ENCODE assay signal across 12 cellular contexts in genomic region chr16:85916141-85916890, GRCh38. TPM values are rescaled to one million over a fixed set of nuclear protein-coding genes. Genes with fewer than 3 reads are reported as not detected.
DNase-seq lines count a peak whose midpoint lies in the region; ATAC-seq, FAIRE-seq and TF ChIP-seq lines count a peak whose summit lies in the region.
"Had no signal": no experiment of that assay in that cellular context is flagged by ENCODE, and none has a peak within 500 bp of the region (broad histone marks: within the 10 kb centered on the region; RNA-seq: fewer than 3 reads in every experiment).

No MANE protein-coding gene starts in this region.

- peak; percentile 75 for DNase-seq in A172 (ENCODE audit: low spot score)
- peak; percentile 14 for DNase-seq in astrocyte (ENCODE audit: low read depth)
- DNase-seq in left colon = peak; percentile 85 to 95
- no peak for DNase-seq in stimulated activated CD8-positive, alpha-beta memory T cell treated with anti-CD3 and anti-CD28 coated beads, Interleukin-4, amount 100 ng/mL, for 48 hours
- DNase-seq in NCI-H1105 treated with DMSO at 0.1 percent for 48 hours (lab: John Stamatoyannopoulos, UW) = no peak
- no peak for DNase-seq in coronary artery (ENCODE audit: low spot score)
- DNase-seq: NCI-H2029 treated with DMSO at 0.1 percent for 48 hours had no signal

- H3K36me3 ChIP-seq in astrocyte (ENCODE audit: insufficient read depth, low read length) = no peaks in the 10 kb centered on the region

- H3K36me3 Mint-ChIP-seq in IgD-negative memory B cell (peaks cover 10% of the 10 kb centered on the region), astrocyte (ENCODE audit: low read depth, unreplicated experiment) (peaks cover 2% of the 10 kb centered on the region)

- no peaks in the 10 kb centered on the region for H3K9me3 Mint-ChIP-seq in IgD-negative memory B cell
- peaks cover 6% of the 10 kb centered on the region for H3K9me3 Mint-ChIP-seq in astrocyte (ENCODE audit: unreplicated experiment)

- H3K4me3 ChIP-seq in astrocyte (ENCODE audit: insufficient read depth, low read depth, low read length) (no peak overlapping the region), coronary artery (no peak overlapping the region)
- H3K4me3 ChIP-seq: esophagus muscularis mucosa had no signal

- H3K4me3 Mint-ChIP-seq in IgD-negative memory B cell (peak overlapping the region in 3 of 4 donors; percentile 32 to 85 (median 72)), astrocyte (ENCODE audit: unreplicated experiment) (no peak overlapping the region)

- H3K27ac Mint-ChIP-seq in IgD-negative memory B cell = peak overlapping the region; percentile 87 to 100 (median 95)
- no peak overlapping the region for H3K27ac Mint-ChIP-seq in astrocyte (ENCODE audit: unreplicated experiment)

- ATAC-seq in left colon (peak; percentile 96), HG03442 (IDR thresholded peaks at IDR 0.05; ENCODE audit: unreplicated experiment) (no peak)

- H2AFZ ChIP-seq in astrocyte (ENCODE audit: low read depth, low read length) = no peak overlapping the region

- H3K4me1 Mint-ChIP-seq in IgD-negative memory B cell = peaks cover 37 to 54% (median 49%) of the 10 kb centered on the region in 3 donors
- peaks cover 6% of the 10 kb centered on the region for H3K4me1 Mint-ChIP-seq in astrocyte (ENCODE audit: low read depth, unreplicated experiment)

- H3K4me2 ChIP-seq in astrocyte (ENCODE audit: low read length) = no peak overlapping the region

- no peak overlapping the region for H3K9ac ChIP-seq in astrocyte (ENCODE audit: low read length)

- H3K27me3 Mint-ChIP-seq in IgD-negative memory B cell = no peaks in the 10 kb centered on the region
- H3K27me3 Mint-ChIP-seq in astrocyte (ENCODE audit: low read depth, unreplicated experiment) = peaks cover 40% of the 10 kb centered on the region

- H3K79me2 ChIP-seq in astrocyte (ENCODE audit: insufficient read depth, low read length) = no peaks in the 10 kb centered on the region

- no peak overlapping the region for H3K27ac ChIP-seq in astrocyte (ENCODE audit: low read depth, low read length)
- H3K27ac ChIP-seq in coronary artery = no peak overlapping the region
- H3K27ac ChIP-seq: esophagus muscularis mucosa had no signal

- intact Hi-C loops in left colon (cut with DNase I, micrococcal nuclease) = no loop called here

- TF ChIP-seq CTCF in astrocyte (IDR thresholded peaks at IDR 0.05; ENCODE audit: insufficient read depth, low read depth, low read length) (no peak), coronary artery (IDR thresholded peaks at IDR 0.05) (no peak)

- H3K9me3 ChIP-seq in astrocyte (ENCODE audit: insufficient read depth, low read depth, low read length) = no peaks in the 10 kb centered on the region
- H3K9me3 ChIP-seq: esophagus muscularis mucosa had no signal

- no peak for FAIRE-seq in astrocyte (lab: Jason Lieb, UNC)
- FAIRE-seq: GM12892 had no signal

- H4K20me1 ChIP-seq in astrocyte (ENCODE audit: insufficient read depth, low read length) = no peaks in the 10 kb centered on the region

- peaks cover 10% of the 10 kb centered on the region for H3K27me3 ChIP-seq in astrocyte (ENCODE audit: insufficient read depth, low read length)
- H3K27me3 ChIP-seq: esophagus muscularis mucosa had no signal

- H3K4me1 ChIP-seq in astrocyte (ENCODE audit: insufficient read depth, low read length) = no peaks in the 10 kb centered on the region

RNA-seq across cellular contexts. Expression of gene IRF8, which starts 17.4 kb away (rescaled TPM):
- total RNA-seq in A172 (2014; rRNA removed; shearing (Covaris generic)) = 0.05 and 0.12 TPM in 2 replicates
- polyA plus RNA-seq in IgD-negative memory B cell = 718 TPM
- total RNA-seq in astrocyte = 0.41 and 0.59 TPM in 2 replicates
- 10 to 100 TPM; 41.9 to 48.7 TPM for total RNA-seq in left colon
- polyA plus RNA-seq: BJ had no signal

Comparison
In these comparisons a context has a peak if more than half of its experiments do, and no peak if none do; other contexts are left out.
1. DNase-seq: peak in A172 (single experiment), astrocyte (single experiment) and left colon (2 of 2); none in stimulated activated CD8-positive, alpha-beta memory T cell treated with anti-CD3 and anti-CD28 coated beads, Interleukin-4, amount 100 ng/mL, for 48 hours (single experiment), NCI-H1105 treated with DMSO at 0.1 percent for 48 hours (single experiment) and coronary artery (single experiment).
2. RNA of gene IRF8, which starts 17.4 kb away (total RNA-seq): 41.9 to 48.7 TPM in left colon; 0.41 to 0.59 TPM in astrocyte and 0.05 to 0.12 TPM in A172; every median in the first group is over 10 times any median in the second.